In the genomic region with DNA sequence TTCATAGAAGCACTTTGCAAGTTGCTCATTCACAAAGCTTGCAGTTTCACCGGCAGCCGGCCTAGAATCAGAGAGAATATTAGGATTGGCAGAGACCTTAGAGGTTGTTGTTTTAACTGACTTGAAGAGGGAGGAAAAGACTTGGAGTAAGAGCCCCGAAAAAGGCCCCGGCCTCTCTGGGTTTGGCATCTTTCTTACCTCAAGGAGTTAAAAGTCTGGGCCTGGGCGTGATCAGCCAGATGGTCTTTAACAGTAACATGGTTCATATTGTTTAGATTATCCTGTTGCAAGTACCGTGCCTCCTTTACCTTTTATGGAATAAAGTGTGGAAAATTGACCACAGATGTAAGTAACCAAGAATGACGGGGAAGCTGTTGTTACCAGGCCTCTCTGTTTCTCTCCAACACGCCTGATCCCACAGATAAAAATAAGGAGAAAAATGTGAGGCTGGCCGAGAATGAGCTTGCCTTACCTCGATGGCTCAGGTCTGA, we compare ENCODE assay signal across 11 cellular contexts. TPM values are rescaled to one million over a fixed set of nuclear protein-coding genes. Genes with fewer than 3 reads are reported as not detected.
DNase-seq lines count a peak whose midpoint lies in the region; ATAC-seq and TF ChIP-seq lines count a peak whose summit lies in the region.
"Had no signal": no experiment of that assay in that cellular context is flagged by ENCODE, and none has a peak within 500 bp of the region (broad histone marks: within the 10 kb centered on the region; RNA-seq: fewer than 3 reads in every experiment).

No MANE protein-coding gene starts in this region.

- no peak overlapping the region for H3K9ac ChIP-seq in fibroblast of lung (ENCODE audit: insufficient read depth, low read length)

- DNase-seq in AG08396 (ENCODE audit: low spot score), result peak; percentile 48
- peak; percentile 58 to 72 for DNase-seq in SJSA1 (ENCODE audit: low read depth in 1 of 2, low spot score in 2 of 2)
- peak; percentile 98 to 99 for DNase-seq in fibroblast of lung (ENCODE audit: low read depth in 2 of 2)
- peak; percentile 15 for DNase-seq in pons (ENCODE audit: low spot score)
- DNase-seq in effector memory CD4-positive, alpha-beta T cell, result no peak
- DNase-seq in stimulated activated CD4-positive, alpha-beta T cell treated with anti-CD3 and anti-CD28 coated beads, Interleukin-4, amount 100 ng/mL, for 4 hours, result no peak
- DNase-seq in UCSD-AML1 (lab: John Stamatoyannopoulos, UW; ENCODE audit: unreplicated experiment), result no peak
- DNase-seq: cortex of kidney, right lobe of liver had no signal

- peak overlapping the region; percentile 55 for H3K4me2 ChIP-seq in fibroblast of lung (ENCODE audit: extremely low read depth, insufficient read depth, low read length)

- peaks cover 29% of the 10 kb centered on the region for H3K79me2 ChIP-seq in fibroblast of lung (ENCODE audit: control insufficient read depth, insufficient read depth, low read length)

- H4K20me1 ChIP-seq in fibroblast of lung (ENCODE audit: control insufficient read depth, extremely low read depth, insufficient read depth, low read length), result no peaks in the 10 kb centered on the region

- H2AFZ ChIP-seq in fibroblast of lung (ENCODE audit: low read length), result no peak overlapping the region

- ATAC-seq in HG03175 (IDR thresholded peaks at IDR 0.05; ENCODE audit: unreplicated experiment), result no peak
- ATAC-seq: right lobe of liver had no signal

- H3K36me3 ChIP-seq in SJSA1 (peaks cover 25% of the 10 kb centered on the region), fibroblast of lung (ENCODE audit: control insufficient read depth, insufficient read depth, low read length) (peaks cover 1% of the 10 kb centered on the region)
- no peaks in the 10 kb centered on the region for H3K36me3 ChIP-seq in effector memory CD4-positive, alpha-beta T cell (ENCODE audit: control insufficient read depth, insufficient read depth, low read length)
- H3K36me3 ChIP-seq: right lobe of liver had no signal

- no peak for TF ChIP-seq CTCF in fibroblast of lung (conservative IDR thresholded peaks at IDR 0.05 in 1 of 2, IDR thresholded peaks at IDR 0.05 in 1 of 2; ENCODE audit: low read depth in 1 of 2, low read length in 2 of 2)

- H3K27me3 ChIP-seq in SJSA1 (replicated peaks) (no peaks in the 10 kb centered on the region), fibroblast of lung (ENCODE audit: control insufficient read depth, insufficient read depth, low read length) (no peaks in the 10 kb centered on the region)
- H3K27me3 ChIP-seq in effector memory CD4-positive, alpha-beta T cell (replicated peaks; ENCODE audit: control insufficient read depth, insufficient read depth, low read length, poor library complexity, severe bottlenecking), result no peaks in the 10 kb centered on the region
- H3K27me3 ChIP-seq: right lobe of liver had no signal

- peaks cover 51% of the 10 kb centered on the region for H3K4me1 ChIP-seq in SJSA1 (replicated peaks)
- H3K4me1 ChIP-seq in fibroblast of lung (ENCODE audit: control insufficient read depth, extremely low read depth, insufficient read depth, low read length), result peaks cover 21% of the 10 kb centered on the region
- no peaks in the 10 kb centered on the region for H3K4me1 ChIP-seq in effector memory CD4-positive, alpha-beta T cell (ENCODE audit: control insufficient read depth, insufficient read depth, low read length, poor library complexity, severe bottlenecking)

- H3K27ac ChIP-seq in SJSA1 (peak overlapping the region; percentile 72), fibroblast of lung (ENCODE audit: insufficient read depth, low read length) (peak overlapping the region; percentile 58)
- H3K27ac ChIP-seq in effector memory CD4-positive, alpha-beta T cell (ENCODE audit: insufficient read depth, low read length, poor library complexity, severe bottlenecking), result no peak overlapping the region
- H3K27ac ChIP-seq: right lobe of liver had no signal

- H3K9me3 ChIP-seq in SJSA1 (replicated peaks) (no peaks in the 10 kb centered on the region), fibroblast of lung (ENCODE audit: control insufficient read depth, insufficient read depth, low read depth, low read length) (no peaks in the 10 kb centered on the region)
- no peaks in the 10 kb centered on the region for H3K9me3 ChIP-seq in effector memory CD4-positive, alpha-beta T cell (ENCODE audit: control insufficient read depth, low read length)
- H3K9me3 ChIP-seq: right lobe of liver had no signal

- H3K4me3 ChIP-seq in SJSA1, result no peak overlapping the region
- H3K4me3 ChIP-seq in fibroblast of lung (replicated peaks in 1 of 4; ENCODE audit: control extremely low read depth in 1 of 4, insufficient read depth in 1 of 4, low read depth in 3 of 4, low read length in 4 of 4), result no peak overlapping the region
- H3K4me3 ChIP-seq in effector memory CD4-positive, alpha-beta T cell (ENCODE audit: insufficient read depth, low read depth, low read length, poor library complexity, severe bottlenecking), result no peak overlapping the region
- H3K4me3 ChIP-seq: right lobe of liver had no signal

RNA-seq across cellular contexts. Expression of gene PARVA, which starts 56.2 kb away (rescaled TPM):
- total RNA-seq in SJSA1 (2014; rRNA removed; shearing (Covaris generic)), result 59.9 and 98.3 TPM in 2 replicates
- total RNA-seq in fibroblast of lung, result 21.8 and 27.7 TPM in 2 replicates
- 120 and 195 TPM in 2 replicates for polyA plus RNA-seq in fibroblast of lung
- polyA plus RNA-seq in fibroblast of lung (2012), result 89.0 and 144 TPM in 2 replicates
- 88.0 and 124 TPM in 2 replicates for polyA minus RNA-seq in fibroblast of lung (ENCODE audit: low replicate concordance)
- polyA plus RNA-seq: CD14-positive monocyte had no signal

Comparison
In these comparisons a context has a peak if more than half of its experiments do, and no peak if none do; other contexts are left out.
1. DNase-seq: peak in AG08396 (single experiment), SJSA1 (2 of 2), fibroblast of lung (2 of 2) and pons (single experiment); none in effector memory CD4-positive, alpha-beta T cell (0 of 3), stimulated activated CD4-positive, alpha-beta T cell treated with anti-CD3 and anti-CD28 coated beads, Interleukin-4, amount 100 ng/mL, for 4 hours (0 of 2) and UCSD-AML1 (single experiment).